Comparison of ENCODE assay signal across 11 cellular contexts in the genomic region with DNA sequence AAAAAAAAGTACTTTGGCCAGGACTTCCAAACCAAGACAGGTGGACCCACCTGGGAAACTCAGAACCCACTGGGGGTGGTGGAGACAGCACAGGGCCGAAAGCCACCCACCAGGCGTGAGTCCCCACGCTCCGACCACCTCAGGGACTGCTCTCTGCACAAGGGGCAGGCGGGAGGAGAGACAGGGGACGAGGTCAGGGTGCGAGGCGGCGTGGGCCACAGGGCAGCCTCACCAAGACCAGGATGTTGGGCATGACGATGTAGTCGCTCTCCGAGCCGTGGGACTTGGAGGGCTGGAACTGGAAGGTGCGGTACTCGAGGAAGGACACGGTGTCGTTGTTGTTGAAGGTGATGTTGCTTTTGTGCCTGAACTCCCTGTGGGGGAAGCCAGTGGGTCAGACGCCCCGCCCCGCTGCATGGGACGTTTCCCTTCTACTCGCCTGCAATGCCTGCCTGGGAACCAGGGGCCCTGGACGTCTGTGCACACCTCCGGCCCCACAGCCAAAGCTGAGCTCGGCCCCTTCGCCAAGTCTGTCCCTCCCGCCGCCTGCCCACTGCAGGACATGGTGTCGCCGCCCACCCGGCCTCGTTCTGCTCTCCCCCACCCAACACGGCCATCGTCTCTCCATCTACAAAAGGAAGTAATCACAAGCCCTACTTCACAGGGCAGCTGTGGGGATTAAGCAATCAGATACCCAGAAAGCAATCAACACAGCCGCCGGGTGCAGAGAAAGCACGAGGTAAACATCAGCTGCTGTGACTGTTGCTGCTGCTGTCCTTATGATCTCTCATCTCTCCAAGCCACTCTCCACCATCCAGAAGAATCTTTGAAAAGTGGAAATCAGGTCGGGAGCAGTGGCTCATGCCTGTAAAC. TPM values are rescaled to one million over a fixed set of nuclear protein-coding genes. Genes with fewer than 3 reads are reported as not detected.
A peak's percentile ranks its signal among the peaks of the same experiment; 100 is the strongest.
DNase-seq lines count a peak whose midpoint lies in the region.
"Had no signal": no experiment of that assay in that cellular context is flagged by ENCODE, and none has a peak within 500 bp of the region (broad histone marks: within the 10 kb centered on the region; RNA-seq: fewer than 3 reads in every experiment).

No MANE protein-coding gene starts in this region.

- peak; percentile 72 for DNase-seq in COLO668 (lab: John Stamatoyannopoulos, UW; ENCODE audit: unreplicated experiment)
- peak; percentile 36 for DNase-seq in NCI-H146 (lab: John Stamatoyannopoulos, UW)
- DNase-seq in SJCRH30: peak; percentile 60 to 67
- peak; percentile 49 for DNase-seq in medulla oblongata (ENCODE audit: extremely low spot score)
- DNase-seq in COLO829 (ENCODE audit: low spot score): no peak
- no peak for DNase-seq in NCI-H1105 (lab: John Stamatoyannopoulos, UW)
- DNase-seq in DMS114 treated with DMSO at 0.1 percent for 48 hours (lab: John Stamatoyannopoulos, UW; ENCODE audit: unreplicated experiment): no peak
- DNase-seq in effector CD4-positive, alpha-beta T cell: no peak
- DNase-seq: T-helper 9 cell had no signal

- H3K4me3 ChIP-seq in SJCRH30: no peak overlapping the region
- H3K4me3 ChIP-seq: Peyer's patch had no signal

- H3K4me1 ChIP-seq in SJCRH30: peaks cover 3% of the 10 kb centered on the region
- H3K4me1 ChIP-seq: parathyroid adenoma, Peyer's patch had no signal

- H3K36me3 ChIP-seq in SJCRH30: peaks cover 10% of the 10 kb centered on the region

- peak overlapping the region; percentile 28 for H3K27ac ChIP-seq in SJCRH30
- H3K27ac ChIP-seq: parathyroid adenoma, Peyer's patch had no signal

- no peaks in the 10 kb centered on the region for H3K27me3 ChIP-seq in SJCRH30
- H3K27me3 ChIP-seq: Peyer's patch had no signal

- no peaks in the 10 kb centered on the region for H3K9me3 ChIP-seq in SJCRH30 (replicated peaks)
- H3K9me3 ChIP-seq: Peyer's patch had no signal

RNA-seq across cellular contexts. Expression of gene SCARB1, which starts 48.7 kb away (rescaled TPM):
- 36.1 TPM in 2 replicates for total RNA-seq in SJCRH30 (2014; rRNA removed; shearing (Covaris generic))

Comparison
In these comparisons a context has a peak if more than half of its experiments do, and no peak if none do; other contexts are left out.
1. DNase-seq: peak in COLO668 (single experiment), NCI-H146 (single experiment), SJCRH30 (2 of 2) and medulla oblongata (single experiment); none in COLO829 (single experiment), NCI-H1105 (single experiment), DMS114 treated with DMSO at 0.1 percent for 48 hours (single experiment) and effector CD4-positive, alpha-beta T cell (single experiment).